ENCODE assay signal across 8 cellular contexts in genomic region chr5:57298295-57298984, GRCh38.
DNase-seq lines count a peak whose midpoint lies in the region; ATAC-seq lines count a peak whose summit lies in the region.

No MANE protein-coding gene starts in this region.

- intact Hi-C loops in head of caudate nucleus (cut with DNase I) (loop anchor here (1.0 kb wide), 1 partner anchor 1163 kb away; no protein-coding TSS in a partner anchor), posterior cingulate gyrus (cut with DNase I) (loop anchor here (2.0 to 5.0 kb wide), 2 partner anchors 199 to 480 kb away; no protein-coding TSS in a partner anchor)

- peak overlapping the region in 1 of 2 donors; percentile 58 for H3K27ac Mint-ChIP-seq in activated naive CD4-positive, alpha-beta T cell treated with anti-CD3 and anti-CD28 coated beads, Interleukin-2, amount 50 U/mL, for 72 hours

- ATAC-seq in activated naive CD4-positive, alpha-beta T cell treated with anti-CD3 and anti-CD28 coated beads, Interleukin-2, amount 50 U/mL, for 72 hours, result peak; percentile 7 to 27

- H3K36me3 Mint-ChIP-seq in activated naive CD4-positive, alpha-beta T cell treated with anti-CD3 and anti-CD28 coated beads, Interleukin-2, amount 50 U/mL, for 72 hours, result peaks cover 0 to 16% of the 10 kb centered on the region in 2 donors

- peak; percentile 92 for DNase-seq in DMS53 (lab: John Stamatoyannopoulos, UW)
- DNase-seq in GOT3 (lab: John Stamatoyannopoulos, UW), result peak; percentile 2
- DNase-seq in MV-4-11 (lab: John Stamatoyannopoulos, UW), result peak; percentile 60
- DNase-seq in SKM-1 (lab: John Stamatoyannopoulos, UW; ENCODE audit: unreplicated experiment), result peak; percentile 64
- peak; percentile 64 to 91 for DNase-seq in activated naive CD4-positive, alpha-beta T cell treated with anti-CD3 and anti-CD28 coated beads, Interleukin-2, amount 50 U/mL, for 72 hours (ENCODE audit: low spot score in 2 of 2)
- DNase-seq in head of caudate nucleus, result peak; percentile 59 to 96 (median 86)
- peak; percentile 35 to 94 (median 82) for DNase-seq in posterior cingulate gyrus
- peak; percentile 90 for DNase-seq in ureter (ENCODE audit: low spot score)

- peaks cover 0 to 4% of the 10 kb centered on the region in 2 donors for H3K9me3 Mint-ChIP-seq in activated naive CD4-positive, alpha-beta T cell treated with anti-CD3 and anti-CD28 coated beads, Interleukin-2, amount 50 U/mL, for 72 hours

Comparison
In these comparisons a context has a peak if more than half of its experiments do, and no peak if none do; other contexts are left out.
1. Peak in every context shown above with its lines: DNase-seq and ATAC-seq.
2. DNase-seq: peak in every context shown above with its lines; median percentile 92 in DMS53; 90 in ureter; 86 in head of caudate nucleus; 82 in posterior cingulate gyrus; 78 in activated naive CD4-positive, alpha-beta T cell treated with anti-CD3 and anti-CD28 coated beads, Interleukin-2, amount 50 U/mL, for 72 hours; 64 in SKM-1; 60 in MV-4-11; 2 in GOT3.